ENCODE assay signal across 19 cellular contexts in the genomic region with DNA sequence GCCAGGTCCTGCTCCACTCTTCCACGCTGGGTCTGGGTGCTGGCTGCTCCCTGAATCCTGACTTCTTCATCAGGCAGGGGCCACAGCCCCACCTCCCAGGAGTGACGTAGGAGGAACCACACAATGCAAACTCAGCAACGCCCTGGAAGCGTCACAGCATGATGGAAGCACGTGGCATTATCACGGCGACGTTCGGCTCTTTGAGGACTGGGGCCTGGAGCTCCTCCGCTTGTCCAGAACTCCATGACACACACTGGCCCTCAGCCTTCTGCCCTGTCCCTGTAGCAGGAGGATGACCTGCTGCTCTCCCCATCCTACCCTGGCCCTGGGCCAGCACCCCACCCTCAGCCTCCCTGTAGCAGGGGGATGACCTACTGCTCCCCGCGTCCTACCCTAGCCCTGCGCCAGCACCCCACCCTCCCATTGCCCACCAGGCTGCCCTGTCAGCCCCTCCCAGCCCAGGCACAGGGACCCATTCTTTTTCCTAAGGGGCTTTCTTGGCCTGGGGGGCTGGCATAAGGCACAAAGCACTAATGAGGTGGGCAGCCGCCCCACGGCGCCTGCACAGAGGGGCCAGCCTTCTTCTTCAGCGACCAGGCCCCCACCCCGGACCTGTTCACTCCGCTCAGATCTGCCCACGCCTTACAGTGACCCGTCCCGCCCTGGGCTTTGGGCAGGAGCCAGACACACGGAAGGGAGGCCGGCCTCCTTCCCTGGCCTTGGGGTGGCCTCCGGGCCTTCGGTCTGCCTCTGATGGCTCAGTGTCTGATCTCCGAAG.
DNase-seq lines count a peak whose midpoint lies in the region; ATAC-seq and TF ChIP-seq lines count a peak whose summit lies in the region.
"Had no signal": no experiment of that assay in that cellular context is flagged by ENCODE, and none has a peak within 500 bp of the region (broad histone marks: within the 10 kb centered on the region; RNA-seq: fewer than 3 reads in every experiment).

No MANE protein-coding gene starts in this region.

- H3K27me3 ChIP-seq in ascending aorta = no peaks in the 10 kb centered on the region
- no peaks in the 10 kb centered on the region for H3K27me3 ChIP-seq in right lobe of liver
- no peaks in the 10 kb centered on the region for H3K27me3 ChIP-seq in gastrocnemius medialis
- H3K27me3 ChIP-seq in dorsolateral prefrontal cortex = no peaks in the 10 kb centered on the region
- H3K27me3 ChIP-seq: SJSA1 had no signal

- intact Hi-C loops in ascending aorta (cut with DNase I) (no loop called here), right lobe of liver (cut with DNase I) (no loop called here), gastrocnemius medialis (cut with DNase I; ENCODE audit: low total_unique reads) (no loop called here), dorsolateral prefrontal cortex (cut with DNase I) (no loop called here)

- in situ Hi-C loops in gastrocnemius medialis (cut with MboI; ENCODE audit: low sequenced_read_pairs in 4 of 4) = no loop called here

- no peaks in the 10 kb centered on the region for H3K36me3 ChIP-seq in ascending aorta
- no peaks in the 10 kb centered on the region for H3K36me3 ChIP-seq in right lobe of liver
- no peaks in the 10 kb centered on the region for H3K36me3 ChIP-seq in gastrocnemius medialis
- H3K36me3 ChIP-seq: SJSA1 had no signal

- H3K9me3 ChIP-seq in ascending aorta (no peaks in the 10 kb centered on the region), right lobe of liver (no peaks in the 10 kb centered on the region), gastrocnemius medialis (no peaks in the 10 kb centered on the region)
- H3K9me3 ChIP-seq: mucosa of descending colon, SJSA1 had no signal

- H3K27ac ChIP-seq in ascending aorta = peak overlapping the region; percentile 85 to 91
- no peak overlapping the region for H3K27ac ChIP-seq in right lobe of liver
- peak overlapping the region; percentile 84 to 92 (median 90) for H3K27ac ChIP-seq in gastrocnemius medialis
- H3K27ac ChIP-seq in dorsolateral prefrontal cortex = peak overlapping the region in 1 of 59 donors; percentile 1
- H3K27ac ChIP-seq: parathyroid adenoma, SJSA1 had no signal

- ATAC-seq in right lobe of liver (no peak), gastrocnemius medialis (no peak), HG02852 (IDR thresholded peaks at IDR 0.05; ENCODE audit: unreplicated experiment) (no peak)
- ATAC-seq: GM12878, mucosa of descending colon had no signal

- H3K4me1 ChIP-seq in ascending aorta (peaks cover 20 to 56% of the 10 kb centered on the region in 2 donors), right lobe of liver (peaks cover 0 to 6% (median 0%) of the 10 kb centered on the region in 4 donors), gastrocnemius medialis (peaks cover 49 to 61% of the 10 kb centered on the region in 2 donors)

- TF ChIP-seq POLR2A in right lobe of liver (IDR thresholded peaks at IDR 0.05) (no peak), gastrocnemius medialis (IDR thresholded peaks at IDR 0.05) (no peak)

- no peak overlapping the region for H3K4me3 ChIP-seq in ascending aorta
- H3K4me3 ChIP-seq in right lobe of liver = no peak overlapping the region
- no peak overlapping the region for H3K4me3 ChIP-seq in gastrocnemius medialis
- H3K4me3 ChIP-seq in dorsolateral prefrontal cortex = no peak overlapping the region
- H3K4me3 ChIP-seq: GM12878, mucosa of descending colon, SJSA1 had no signal

- DNase-seq in D341Med (ENCODE audit: low spot score) (peak; percentile 17), ascending aorta (ENCODE audit: low spot score in 2 of 2) (no peak), right lobe of liver (peak in 2 of 3 donors; percentile 40 to 52), gastrocnemius medialis (no peak), HCEC 1CT (no peak), dorsolateral prefrontal cortex (no peak)
- DNase-seq in stimulated activated naive CD4-positive, alpha-beta T cell (lab: John Stamatoyannopoulos, UW) = no peak
- DNase-seq: activated CD4-positive, alpha-beta T cell treated with anti-CD3 and anti-CD28 coated beads for 4 hours; activated CD8-positive, alpha-beta memory T cell treated with anti-CD3 and anti-CD28 coated beads, Interleukin-2, amount 50 U/mL, for 48 hours; activated naive CD4-positive, alpha-beta T cell treated with anti-CD3 and anti-CD28 coated beads for 36 hours; COR-L47; NCI-H1417 treated with DMSO at 0.1 percent for 48 hours; stimulated activated CD4-positive, alpha-beta T cell treated with anti-CD3 and anti-CD28 coated beads, Interleukin-12 subunit alpha, Interleukin-12 subunit beta, amount 100 ng/mL, for 4 hours; T-helper 9 cell had no signal

- TF ChIP-seq CTCF in ascending aorta (IDR thresholded peaks at IDR 0.05) (no peak), right lobe of liver (IDR thresholded peaks at IDR 0.05) (no peak), gastrocnemius medialis (IDR thresholded peaks at IDR 0.05 in 4 of 5, conservative IDR thresholded peaks at IDR 0.05 in 1 of 5) (no peak), dorsolateral prefrontal cortex (IDR thresholded peaks at IDR 0.05 in 54 of 56, conservative IDR thresholded peaks at IDR 0.05 in 2 of 56; ENCODE audit: low read depth in 1 of 56, partially characterized antibody in 56 of 56) (no peak)

- 96% methylated on average over 8 of the region's 27 CpGs for WGBS in right lobe of liver (ENCODE audit: insufficient coverage, low coverage, low lambda C conversion rate, missing lambda C conversion rate)

Comparison
In these comparisons a context has a peak if more than half of its experiments do, and no peak if none do; other contexts are left out.
1. DNase-seq: peak in D341Med (single experiment) and right lobe of liver (2 of 3); none in ascending aorta (0 of 2), gastrocnemius medialis (0 of 2), HCEC 1CT (single experiment), stimulated activated naive CD4-positive, alpha-beta T cell (0 of 6) and dorsolateral prefrontal cortex (0 of 10).
2. H3K27ac ChIP-seq: peak in ascending aorta (2 of 2) and gastrocnemius medialis (4 of 4); none in right lobe of liver (0 of 3).